ENCODE assay signal across 34 cellular contexts in genomic region chr2:1577846-1578245, GRCh38.
"Had no signal": no experiment of that assay in that cellular context is flagged by ENCODE, and none has a peak within 500 bp of the region (broad histone marks: within the 10 kb centered on the region; RNA-seq: fewer than 3 reads in every experiment).

No MANE protein-coding gene starts in this region.

- FAIRE-seq: astrocyte, bronchial epithelial cell, colon, endothelial cell of umbilical vein had no signal

- H3K4me3 ChIP-seq: esophagus squamous epithelium, gastroesophageal sphincter, heart right ventricle had no signal

- H3K9me3 ChIP-seq: esophagus squamous epithelium, gastroesophageal sphincter, heart right ventricle had no signal

- H3K27me3 ChIP-seq: brain microvascular endothelial cell had no signal

- H3K27ac ChIP-seq: brain microvascular endothelial cell, epithelial cell of prostate, esophagus squamous epithelium, gastroesophageal sphincter, heart right ventricle had no signal

- ATAC-seq: activated CD4-positive, alpha-beta T cell treated with anti-CD3 and anti-CD28 coated beads for 36 hours; activated T-cell treated with anti-CD3 and anti-CD28 coated beads, Interleukin-2, amount 50 U/mL, for 72 hours; activated T-helper 17 cell treated with anti-CD3 and anti-CD28 coated beads, Interleukin-2, amount 50 U/mL, for 72 hours; effector memory CD8-positive, alpha-beta T cell; gastroesophageal sphincter; heart right ventricle; T-helper 17 cell had no signal

- H3K36me3 ChIP-seq: brain microvascular endothelial cell, esophagus squamous epithelium, gastroesophageal sphincter, heart right ventricle had no signal

- DNase-seq: activated CD4-positive, alpha-beta memory T cell treated with anti-CD3 and anti-CD28 coated beads, Interleukin-2, amount 10 ng/mL, durations not matched to agents 7 days and 5 days; activated CD4-positive, alpha-beta T cell treated with anti-CD3 and anti-CD28 coated beads for 36 hours; activated CD4-positive, alpha-beta T cell treated with anti-CD3 and anti-CD28 coated beads, Interleukin-2, amount 10 ng/mL, durations not matched to agents 24 days and 14 days; activated CD4-positive, CD25-positive, alpha-beta regulatory T cell; activated CD4-positive, CD25-positive, alpha-beta regulatory T cell treated with anti-CD3 and anti-CD28 coated beads, Interleukin-2, amount 50 U/mL, for 72 hours; activated CD8-positive, alpha-beta memory T cell treated with anti-CD3 and anti-CD28 coated beads, Interleukin-2, amount 50 U/mL, for 48 hours; activated effector memory CD4-positive, alpha-beta T cell treated with Interleukin-2 at 50 U/mL for 16 hours; activated gamma-delta T cell treated with Interleukin-2 at 50 U/mL for 16 hours; activated naive CD4-positive, alpha-beta T cell treated with anti-CD3 and anti-CD28 coated beads, Interleukin-2, amount 50 U/mL, for 16 hours; activated naive CD4-positive, alpha-beta T cell treated with Interleukin-2 at 50 U/mL for 16 hours; activated T-cell treated with anti-CD3 and anti-CD28 coated beads for 4 hours; activated T-cell treated with anti-CD3 and anti-CD28 coated beads, Interleukin-2, amount 50 U/mL, for 24 hours; activated T-cell treated with anti-CD3 and anti-CD28 coated beads, Interleukin-2, amount 50 U/mL, for 72 hours; amniotic stem cell; anterior cingulate cortex; brain microvascular endothelial cell; caudate nucleus; cortex of kidney; dermis blood vessel endothelial cell; effector CD4-positive, alpha-beta T cell; effector memory CD8-positive, alpha-beta T cell; esophagus squamous epithelium; foreskin melanocyte; heart right ventricle; T-helper 1 cell; T-helper 17 cell; T1000 had no signal

- H3K4me1 ChIP-seq: esophagus squamous epithelium, gastroesophageal sphincter had no signal
